Comparison of ENCODE assay signal across 35 cellular contexts in the genomic region with DNA sequence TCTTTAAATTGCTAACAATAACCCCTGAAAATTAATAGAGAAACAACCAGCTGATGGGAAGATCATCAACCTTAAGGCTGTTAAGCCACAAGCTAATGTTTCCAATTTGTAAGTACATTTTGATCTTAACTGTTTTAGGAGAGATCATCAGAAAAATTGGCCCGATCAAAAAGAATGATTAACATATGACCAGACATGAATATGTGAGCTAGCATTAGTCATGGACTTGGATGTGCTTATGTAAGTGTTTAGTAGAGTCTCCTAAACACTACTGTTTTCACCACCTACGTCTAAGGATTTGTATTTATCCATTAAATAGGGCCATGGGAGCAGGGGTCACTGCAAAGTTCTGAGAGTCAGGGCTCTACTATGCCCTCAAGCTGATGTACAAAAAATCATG. TPM values are rescaled to one million over a fixed set of nuclear protein-coding genes. Genes with fewer than 3 reads are reported as not detected.
"Had no signal": no experiment of that assay in that cellular context is flagged by ENCODE, and none has a peak within 500 bp of the region (broad histone marks: within the 10 kb centered on the region; RNA-seq: fewer than 3 reads in every experiment).

No MANE protein-coding gene starts in this region.

- H2AFZ ChIP-seq: hepatocyte had no signal

- DNase-seq: activated CD4-positive, alpha-beta memory T cell treated with anti-CD3 and anti-CD28 coated beads for 36 hours; activated CD4-positive, alpha-beta T cell treated with anti-CD3 and anti-CD28 coated beads for 48 hours; activated CD8-positive, alpha-beta memory T cell treated with anti-CD3 and anti-CD28 coated beads, Interleukin-2, amount 50 U/mL, for 4 hours; activated naive CD8-positive, alpha-beta T cell treated with anti-CD3 and anti-CD28 coated beads, Interleukin-2, amount 50 U/mL, for 24 hours; activated T-cell treated with anti-CD3 and anti-CD28 coated beads, Interleukin-2, amount 50 U/mL, for 1 hour; amygdala; central memory CD4-positive, alpha-beta T cell; endodermal cell; left colon; mammary epithelial cell; ovary; retina; sigmoid colon; stimulated activated CD4-positive, alpha-beta T cell treated with anti-CD3 and anti-CD28 coated beads, Interleukin-1b, Interleukin-23, amount 100 ng/mL, for 48 hours; stimulated activated CD4-positive, alpha-beta T cell treated with anti-CD3 and anti-CD28 coated beads, Interleukin-4, amount 100 ng/mL, for 4 hours; stimulated activated CD8-positive, alpha-beta memory T cell treated with anti-CD3 and anti-CD28 coated beads, Interleukin-4, amount 100 ng/mL, for 48 hours; stimulated activated naive CD8-positive, alpha-beta T cell treated with anti-CD3 and anti-CD28 coated beads, Interleukin-15, amount 100 ng/mL, for 72 hours; substantia nigra; T-helper 9 cell; WERI-Rb-1 had no signal

- H3K4me3 ChIP-seq: esophagus muscularis mucosa, gastroesophageal sphincter, hepatocyte, ovary, prostate gland, sigmoid colon, smooth muscle cell, vagina had no signal

- H3K27ac ChIP-seq: esophagus muscularis mucosa, gastroesophageal sphincter, hepatocyte, neutrophil, ovary, prostate gland, sigmoid colon, vagina, WERI-Rb-1 had no signal

- H3K4me1 ChIP-seq: prostate gland had no signal

- ATAC-seq: activated CD4-positive, CD25-positive, alpha-beta regulatory T cell treated with anti-CD3 and anti-CD28 coated beads, Interleukin-2, amount 50 U/mL, for 24 hours; activated naive CD8-positive, alpha-beta T cell treated with anti-CD3 and anti-CD28 coated beads, Interleukin-2, amount 50 U/mL, for 24 hours; gastroesophageal sphincter; left colon; stimulated activated memory B cell treated with anti-CD40 and anti-IgM and Interleukin-4, amounts not matched to agents 10 μg/mL and 1 μg/mL and 100 μg/mL, for 72 hours; stimulated activated naive CD8-positive, alpha-beta T cell treated with anti-CD3 and anti-CD28 coated beads, Interleukin-15, amount 100 ng/mL, for 72 hours had no signal

- H3K27me3 ChIP-seq: esophagus muscularis mucosa, gastroesophageal sphincter, hepatocyte, ovary, sigmoid colon, vagina had no signal

- H3K9me3 ChIP-seq: esophagus muscularis mucosa, gastroesophageal sphincter, neutrophil, ovary, prostate gland, sigmoid colon, vagina had no signal

- H3K4me2 ChIP-seq: hepatocyte, smooth muscle cell had no signal

- H3K36me3 ChIP-seq: ovary had no signal

- FAIRE-seq: keratinocyte had no signal

RNA-seq across cellular contexts. Expression of gene CPLX4, which starts 36.3 kb away (rescaled TPM):
- total RNA-seq: activated CD4-positive, alpha-beta memory T cell treated with anti-CD3 and anti-CD28 coated beads for 36 hours; activated CD8-positive, alpha-beta memory T cell treated with anti-CD3 and anti-CD28 coated beads for 36 hours; activated T-helper 2 cell treated with anti-CD3 and anti-CD28 coated beads, Interferon-gamma antibody, Interleukin-2, Interleukin-4, amounts not matched to agents 10 μg/mL and 5 μg/mL and 100 μg/mL, durations not matched to agents 14 hours and 24 hours and 36 hours; endodermal cell; esophagus muscularis mucosa; fibroblast of villous mesenchyme; gastroesophageal sphincter; hepatocyte; left colon; liver; mammary epithelial cell; mucosa of gallbladder; ovary; prostate gland; smooth muscle cell; vagina had no signal
- polyA plus RNA-seq: hepatocyte, keratinocyte, liver, mammary epithelial cell, ovary, sigmoid colon, smooth muscle cell had no signal
